Comparison of ENCODE assay signal across 9 cellular contexts in the genomic region with DNA sequence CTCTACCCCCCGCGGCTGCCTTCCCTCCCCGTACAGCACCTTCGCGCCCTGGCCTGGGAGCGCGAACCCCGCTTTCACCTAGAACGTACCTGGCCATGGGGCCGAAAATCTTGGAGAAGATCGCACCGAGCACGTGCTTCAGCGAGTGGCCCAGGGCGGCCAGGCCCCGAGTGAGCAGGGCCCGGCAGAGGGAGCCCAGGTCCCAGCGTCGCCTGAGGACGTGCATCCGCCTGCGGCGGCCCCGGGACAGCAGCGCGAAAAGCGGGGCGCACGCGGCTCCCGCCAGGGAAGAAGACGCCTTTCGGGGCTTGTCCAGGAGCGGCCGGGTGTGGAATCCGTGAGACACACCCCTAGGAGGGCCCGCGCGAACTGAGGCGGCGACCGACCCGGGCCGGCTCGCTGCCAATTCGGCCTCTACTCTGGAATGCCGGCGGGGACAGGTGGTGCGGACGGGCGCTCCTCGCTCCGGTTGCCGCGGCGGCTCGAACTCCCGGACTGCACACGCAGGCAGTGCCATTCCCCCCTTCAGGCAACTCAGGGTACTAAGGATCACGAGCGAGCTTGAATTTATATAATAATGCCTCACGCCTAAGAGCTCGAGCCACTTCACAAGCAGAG. TPM values are rescaled to one million over a fixed set of nuclear protein-coding genes. Genes with fewer than 3 reads are reported as not detected.
DNase-seq lines count a peak whose midpoint lies in the region; ATAC-seq, FAIRE-seq and TF ChIP-seq lines count a peak whose summit lies in the region.
"Had no signal": no experiment of that assay in that cellular context is flagged by ENCODE, and none has a peak within 500 bp of the region (broad histone marks: within the 10 kb centered on the region; RNA-seq: fewer than 3 reads in every experiment).

A gene (minus strand): TSS at position 544 of the 618 bp plus-strand sequence.

- no peaks in the 10 kb centered on the region for H3K27me3 ChIP-seq in GM23248 (replicated peaks; ENCODE audit: insufficient read depth)
- H3K27me3 ChIP-seq in gastroesophageal sphincter = peaks cover 46% of the 10 kb centered on the region
- peaks cover 10% of the 10 kb centered on the region for H3K27me3 ChIP-seq in rectal smooth muscle tissue (ENCODE audit: control insufficient read depth, insufficient read depth, low read length)

- H3K36me3 ChIP-seq in GM23248 (ENCODE audit: low read depth) (no peaks in the 10 kb centered on the region), gastroesophageal sphincter (no peaks in the 10 kb centered on the region), rectal smooth muscle tissue (ENCODE audit: control insufficient read depth, insufficient read depth, low read length) (no peaks in the 10 kb centered on the region)
- H3K36me3 ChIP-seq: right lobe of liver had no signal

- no peaks in the 10 kb centered on the region for H4K20me1 ChIP-seq in GM23248 (ENCODE audit: insufficient read depth)

- H3K4me3 ChIP-seq in GM23248 (peak within 1 kb of the TSS; percentile 35), gastroesophageal sphincter (peak within 1 kb of the TSS; percentile 31 to 55), rectal smooth muscle tissue (ENCODE audit: low read length) (peak within 1 kb of the TSS; percentile 19)

- TF ChIP-seq EP300 in gastroesophageal sphincter (IDR thresholded peaks at IDR 0.05) = no peak

- TF ChIP-seq CTCF in gastroesophageal sphincter (IDR thresholded peaks at IDR 0.05) = no peak

- no peak for FAIRE-seq in GM12892 (lab: Jason Lieb, UNC)
- no peak for FAIRE-seq in GM19239 (lab: Jason Lieb, UNC)

- H2AFZ ChIP-seq in GM23248 = no peak within 1 kb of the TSS

- no peaks in the 10 kb centered on the region for H3K4me1 ChIP-seq in GM23248 (ENCODE audit: insufficient read depth)
- peaks cover 0 to 30% (median 0%) of the 10 kb centered on the region in 3 donors for H3K4me1 ChIP-seq in gastroesophageal sphincter
- no peaks in the 10 kb centered on the region for H3K4me1 ChIP-seq in rectal smooth muscle tissue (ENCODE audit: control insufficient read depth, insufficient read depth, low read length)
- H3K4me1 ChIP-seq: right lobe of liver had no signal

- H3K9me3 ChIP-seq in GM23248 (ENCODE audit: low read depth) (no peaks in the 10 kb centered on the region), gastroesophageal sphincter (no peaks in the 10 kb centered on the region)
- H3K9me3 ChIP-seq: right lobe of liver had no signal

- H3F3A ChIP-seq in GM23248 (ENCODE audit: insufficient read depth) = no peaks in the 10 kb centered on the region

- ATAC-seq in gastroesophageal sphincter = no peak

- no peaks in the 10 kb centered on the region for H3K79me2 ChIP-seq in GM23248 (ENCODE audit: insufficient read depth)

- DNase-seq in GM23248 (no peak), SKM-1 (lab: John Stamatoyannopoulos, UW; ENCODE audit: unreplicated experiment) (peak; percentile 5), NCI-H1436 treated with DMSO at 0.1 percent for 48 hours (lab: John Stamatoyannopoulos, UW) (no peak), GM12892 (ENCODE audit: insufficient read length) (no peak), GM19239 (ENCODE audit: insufficient read length, low spot score) (no peak), SIG-M5 treated with dmso at 0.1 percent for 504 hours (lab: John Stamatoyannopoulos, UW; ENCODE audit: unreplicated experiment) (no peak)

- in situ Hi-C loops in GM23248 (cut with MboI) = no loop called here

- TF ChIP-seq POLR2A in gastroesophageal sphincter (IDR thresholded peaks at IDR 0.05) = no peak
- no peak for TF ChIP-seq POLR2A in GM12892 (IDR thresholded peaks at IDR 0.05; ENCODE audit: low read depth, low read length)

- no peak within 1 kb of the TSS for H3K4me2 ChIP-seq in GM23248 (ENCODE audit: unreplicated experiment)

- H3K27ac ChIP-seq in GM23248 (no peak within 1 kb of the TSS), gastroesophageal sphincter (no peak within 1 kb of the TSS), rectal smooth muscle tissue (ENCODE audit: low read depth, low read length) (no peak within 1 kb of the TSS)
- H3K27ac ChIP-seq: right lobe of liver had no signal

- H3K9me2 ChIP-seq in GM23248 (ENCODE audit: insufficient read depth) = no peaks in the 10 kb centered on the region

- H3K9ac ChIP-seq in GM23248 (no peak within 1 kb of the TSS), rectal smooth muscle tissue (ENCODE audit: low read length) (no peak within 1 kb of the TSS)

- 9 to 11% methylated on average over 23 to 31 of the region's 63 CpGs for WGBS in GM23248 (ENCODE audit: low coverage in 1 of 2, low lambda C conversion rate in 2 of 2, missing lambda C conversion rate in 2 of 2), 2 experiments
- WGBS in gastroesophageal sphincter (ENCODE audit: low coverage in 1 of 2), 2 donors = 46% methylated on average over 8 of the region's 63 CpGs; no CpG with 5 or more reads in 1 of the 2 donors

RNA-seq across cellular contexts. Expression of the gene that starts here (rescaled TPM):
- total RNA-seq in GM23248 (2014; rRNA removed; shearing (Covaris generic)) = not detected in 2 replicates
- polyA plus RNA-seq in GM23248 (2016; fragmentation: Nextera tagmentation; extraction: Ambion mirVana) = not detected in 2 replicates
- total RNA-seq in gastroesophageal sphincter = 1 to 10 TPM in 1 of 4 donors, under 1 TPM in 3; 0.08 to 1.9 (median 0.22) TPM
- polyA plus RNA-seq in GM12892 (2012; ENCODE audit: missing spikeins) = not detected
